In the genomic region with DNA sequence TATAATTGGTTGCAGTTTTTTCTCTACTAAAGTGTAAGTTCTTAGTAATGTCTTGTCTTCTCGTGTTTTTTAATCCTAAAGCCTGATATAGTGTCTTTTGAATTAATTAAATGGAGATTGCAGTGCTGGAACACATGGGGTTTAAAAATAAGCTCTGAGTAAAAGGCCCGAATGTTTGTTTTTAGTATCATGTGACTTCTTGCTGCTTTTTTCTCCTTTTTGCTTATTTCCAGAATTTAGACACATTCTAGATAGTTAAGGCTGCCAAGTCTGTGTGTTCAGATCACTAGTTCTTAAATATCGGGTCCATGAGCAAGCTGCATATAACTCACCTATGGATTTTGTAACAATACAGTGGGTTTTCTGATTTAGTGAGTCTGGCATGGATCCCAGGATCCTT, we compare ENCODE assay signal across 25 cellular contexts. TPM values are rescaled to one million over a fixed set of nuclear protein-coding genes. Genes with fewer than 3 reads are reported as not detected.
DNase-seq lines count a peak whose midpoint lies in the region; ATAC-seq, FAIRE-seq and TF ChIP-seq lines count a peak whose summit lies in the region.
"Had no signal": no experiment of that assay in that cellular context is flagged by ENCODE, and none has a peak within 500 bp of the region (broad histone marks: within the 10 kb centered on the region; RNA-seq: fewer than 3 reads in every experiment).

No MANE protein-coding gene starts in this region.

- no peak overlapping the region for H3K4me2 ChIP-seq in IMR-90 (ENCODE audit: low read depth, low read length)
- no peak overlapping the region for H3K4me2 ChIP-seq in K562 (ENCODE audit: insufficient read depth, low read length)
- no peak overlapping the region for H3K4me2 ChIP-seq in osteoblast (ENCODE audit: insufficient read depth, low read length)
- H3K4me2 ChIP-seq: A549; BLaER1 treated with 17β-estradiol and CSF1 and Interleukin-3, amounts not matched to agents 10 nM and 100 nM had no signal

- POLR2A ChIA-PET in IMR-90 (lab: Charles Lee; ENCODE audit: unreplicated experiment) (no interaction called here), K562 (lab: Yijun Ruan, JAX) (interaction anchor here (0.9 kb wide), 2 partner anchors 10 to 28 kb away, joined by 4 read pairs; partner anchors contain the start of gene KCTD3)

- H3K9ac ChIP-seq in IMR-90 (ENCODE audit: low read depth, low read length): no peak overlapping the region
- H3K9ac ChIP-seq in K562 (ENCODE audit: insufficient read depth in 1 of 2, low read depth in 2 of 2, low read length in 2 of 2): no peak overlapping the region
- H3K9ac ChIP-seq: BLaER1 treated with 17β-estradiol and CSF1 and Interleukin-3, amounts not matched to agents 10 nM and 100 nM had no signal

- FAIRE-seq in K562 (lab: Jason Lieb, UNC) (no peak), islet of Langerhans (lab: Jason Lieb, UNC) (peak; percentile 82)
- FAIRE-seq: A549 had no signal

- H4K5ac ChIP-seq in IMR-90 (ENCODE audit: low read depth, low read length): no peak overlapping the region

- H3K79me2 ChIP-seq in K562 (ENCODE audit: control insufficient read depth, insufficient read depth, low read length) (peaks cover 13% of the 10 kb centered on the region; the same call in 1 of the 3 replicates), osteoblast (ENCODE audit: insufficient read depth, low read length) (peaks cover 21% of the 10 kb centered on the region)

- H3K9me1 ChIP-seq in IMR-90 (ENCODE audit: insufficient read depth, low read length) (peaks cover 3% of the 10 kb centered on the region), K562 (ENCODE audit: control insufficient read depth, insufficient read depth, low read length) (no peaks in the 10 kb centered on the region)

- peak overlapping the region; percentile 35; the same call in 1 of the 2 replicates for H3K18ac ChIP-seq in IMR-90 (ENCODE audit: low read depth, low read length)

- TF ChIP-seq POLR2A in IMR-90 (IDR thresholded peaks at IDR 0.05; ENCODE audit: low read depth, low read length): no peak
- no peak for TF ChIP-seq POLR2A in K562 (conservative IDR thresholded peaks at IDR 0.05)
- no peak for TF ChIP-seq POLR2A in transverse colon (IDR thresholded peaks at IDR 0.05)

- no peak for TF ChIP-seq RAD21 in IMR-90 (IDR thresholded peaks at IDR 0.05; ENCODE audit: low read length)
- TF ChIP-seq RAD21 in K562 (CRISPR knock-in tag; conservative IDR thresholded peaks at IDR 0.05 in 1 of 2, IDR thresholded peaks at IDR 0.05 in 1 of 2): no peak

- dilution Hi-C loops in IMR-90 (cut with HindIII; ENCODE audit: low sequenced_read_pairs, unreplicated experiment): no loop called here

- ATAC-seq in IMR-90 (ENCODE audit: low read depth): no peak; the same call in 1 of the 2 replicates
- no peak for ATAC-seq in K562
- ATAC-seq in GM21717 (IDR thresholded peaks at IDR 0.05; ENCODE audit: unreplicated experiment): no peak
- ATAC-seq: A549, lower lobe of right lung had no signal

- H2BK15ac ChIP-seq in IMR-90 (ENCODE audit: low read depth, low read length): no peak overlapping the region

- H3K14ac ChIP-seq in IMR-90 (replicated peaks; ENCODE audit: low read depth, low read length): no peak overlapping the region

- peaks cover 8 to 27% of the 10 kb centered on the region in 2 experiments for H3K79me1 ChIP-seq in IMR-90 (ENCODE audit: low read depth in 1 of 2, low read length in 2 of 2)

- H2BK20ac ChIP-seq in IMR-90 (ENCODE audit: low read depth, low read length): no peak overlapping the region

- no peak overlapping the region for H2AK5ac ChIP-seq in IMR-90 (ENCODE audit: low read depth, low read length)

- CTCF ChIA-PET in IMR-90 (lab: Yijun Ruan, JAX) (interaction anchor here (1.0 kb wide), 1 partner anchor 12 kb away, joined by 3 read pairs; no protein-coding TSS in a partner anchor), K562 (lab: Yijun Ruan, JAX; ENCODE audit: low intra/inter-chr PET ratio) (no interaction called here)

- H3K36me3 ChIP-seq in IMR-90 (ENCODE audit: control insufficient read depth, insufficient read depth, low read length): peaks cover 12% of the 10 kb centered on the region
- H3K36me3 ChIP-seq in K562 (ENCODE audit: control insufficient read depth, insufficient read depth, low read length): peaks cover 42% of the 10 kb centered on the region
- peaks cover 0 to 8% (median 1%) of the 10 kb centered on the region in 4 donors for H3K36me3 ChIP-seq in transverse colon
- H3K36me3 ChIP-seq in osteoblast (ENCODE audit: insufficient read depth, low read length): peaks cover 22% of the 10 kb centered on the region
- H3K36me3 ChIP-seq: prostate gland had no signal

- H2AFZ ChIP-seq in IMR-90 (replicated peaks; ENCODE audit: low read length, poor library complexity) (no peak overlapping the region), K562 (ENCODE audit: low read depth, low read length) (no peak overlapping the region), osteoblast (ENCODE audit: low read length) (no peak overlapping the region)

- in situ Hi-C loops in IMR-90 (cut with MboI; ENCODE audit: low sequenced_read_pairs) (no loop called here), K562 (cut with MboI) (no loop called here), transverse colon (cut with MboI; ENCODE audit: low pct_ligation_motif_present in 1 of 4, low pct_unique_long_range_greater_than_20kb in 1 of 4, low sequenced_read_pairs in 3 of 4) (no loop called here)

- TF ChIP-seq CTCF in IMR-90 (conservative IDR thresholded peaks at IDR 0.05; ENCODE audit: low read depth, low read length) (no peak), K562 (IDR thresholded peaks at IDR 0.05 in 2 of 3, conservative IDR thresholded peaks at IDR 0.05 in 1 of 3; ENCODE audit: insufficient read depth in 2 of 3, low read depth in 1 of 3, low read length in 3 of 3) (no peak), transverse colon (IDR thresholded peaks at IDR 0.05) (no peak), osteoblast (IDR thresholded peaks at IDR 0.05; ENCODE audit: extremely low read depth, low read depth, low read length) (no peak)

- H3K9me3 ChIP-seq in IMR-90 (ENCODE audit: control insufficient read depth, insufficient read depth, low read length) (no peaks in the 10 kb centered on the region), K562 (replicated peaks; ENCODE audit: control insufficient read depth, insufficient read depth, low read depth, low read length) (no peaks in the 10 kb centered on the region), transverse colon (no peaks in the 10 kb centered on the region), osteoblast (ENCODE audit: low read depth, low read length) (no peaks in the 10 kb centered on the region)
- H3K9me3 ChIP-seq: A549, ascending aorta, lower lobe of right lung, prostate gland, stomach, upper lobe of left lung had no signal

- TF ChIP-seq EP300 in K562 (IDR thresholded peaks at IDR 0.05; ENCODE audit: low read length): no peak
- no peak for TF ChIP-seq EP300 in transverse colon (IDR thresholded peaks at IDR 0.05; ENCODE audit: low read depth)

- H4K91ac ChIP-seq in IMR-90 (ENCODE audit: insufficient read depth, low read depth, low read length): no peak overlapping the region

- H3K4ac ChIP-seq in IMR-90 (ENCODE audit: low read depth, low read length): no peak overlapping the region

- H4K20me1 ChIP-seq in IMR-90 (ENCODE audit: insufficient read depth, low read length) (peaks cover 3% of the 10 kb centered on the region; the same call in 1 of the 2 replicates), K562 (replicated peaks; ENCODE audit: control insufficient read depth, insufficient read depth, low read length) (no peaks in the 10 kb centered on the region), osteoblast (ENCODE audit: insufficient read depth, low read length) (no peaks in the 10 kb centered on the region)

- H3K27ac ChIP-seq in IMR-90 (ENCODE audit: insufficient read depth, low read length): no peak overlapping the region
- no peak overlapping the region for H3K27ac ChIP-seq in K562 (ENCODE audit: extremely low read depth, low read depth, low read length)
- no peak overlapping the region for H3K27ac ChIP-seq in transverse colon
- no peak overlapping the region for H3K27ac ChIP-seq in osteoblast (ENCODE audit: low read depth, low read length)
- H3K27ac ChIP-seq: A549; ascending aorta; BLaER1 treated with 17β-estradiol and CSF1 and Interleukin-3, amounts not matched to agents 10 nM and 100 nM; lower lobe of right lung; prostate gland; stomach had no signal

- peaks cover 17% of the 10 kb centered on the region for H3K4me1 ChIP-seq in IMR-90 (ENCODE audit: control insufficient read depth, insufficient read depth, low read length)
- H3K4me1 ChIP-seq in K562 (replicated peaks in 1 of 2; ENCODE audit: control insufficient read depth in 2 of 2, insufficient read depth in 2 of 2, low read length in 2 of 2): peaks cover 0 to 4% of the 10 kb centered on the region in 2 experiments; a peak in 2 of 5 replicates
- H3K4me1 ChIP-seq in transverse colon: peaks cover 0 to 21% (median 8%) of the 10 kb centered on the region in 4 donors
- H3K4me1 ChIP-seq in osteoblast (ENCODE audit: insufficient read depth, low read length): peaks cover 12% of the 10 kb centered on the region

- H3K56ac ChIP-seq in IMR-90 (ENCODE audit: extremely low read depth, insufficient read depth, low read length): no peak overlapping the region

- no peak overlapping the region for H2BK120ac ChIP-seq in IMR-90 (ENCODE audit: low read depth, low read length)

- H3K4me3 ChIP-seq in IMR-90 (ENCODE audit: insufficient read depth, low read depth, low read length) (no peak overlapping the region), K562 (no peak overlapping the region), transverse colon (no peak overlapping the region), osteoblast (ENCODE audit: insufficient read depth, low read length) (no peak overlapping the region)
- H3K4me3 ChIP-seq: A549; ascending aorta; BLaER1 treated with 17β-estradiol and CSF1 and Interleukin-3, amounts not matched to agents 10 nM and 100 nM; lower lobe of right lung; prostate gland; stomach; upper lobe of left lung had no signal

- intact Hi-C loops in IMR-90 (cut with micrococcal nuclease) (no loop called here), K562 (cut with micrococcal nuclease) (no loop called here), transverse colon (cut with DNase I; ENCODE audit: low total_unique reads) (no loop called here)

- no peaks in the 10 kb centered on the region for H3K27me3 ChIP-seq in IMR-90 (ENCODE audit: control insufficient read depth, insufficient read depth, low read length)
- no peaks in the 10 kb centered on the region for H3K27me3 ChIP-seq in K562 (ENCODE audit: control insufficient read depth in 2 of 2, insufficient read depth in 2 of 2, low read length in 2 of 2)
- no peaks in the 10 kb centered on the region for H3K27me3 ChIP-seq in transverse colon
- H3K27me3 ChIP-seq in osteoblast (ENCODE audit: insufficient read depth, low read length): no peaks in the 10 kb centered on the region
- H3K27me3 ChIP-seq: ascending aorta; BLaER1 treated with 17β-estradiol and CSF1 and Interleukin-3, amounts not matched to agents 10 nM and 100 nM; stomach; upper lobe of left lung had no signal

- no peak overlapping the region for H4K8ac ChIP-seq in IMR-90 (ENCODE audit: low read depth in 2 of 2, low read length in 2 of 2)

- peak; percentile 11 for DNase-seq in AG08396 (ENCODE audit: low spot score)
- peak; percentile 52 for DNase-seq in IMR-90
- DNase-seq in K562 (ENCODE audit: extremely low read depth in 1 of 4, low spot score in 3 of 4): no peak
- no peak for DNase-seq in activated gamma-delta T cell treated with Interleukin-2 at 50 U/mL for 16 hours
- no peak for DNase-seq in transverse colon
- no peak for DNase-seq in osteoblast (ENCODE audit: insufficient read length, low spot score, missing footprints)
- DNase-seq: activated CD4-positive, alpha-beta memory T cell treated with anti-CD3 and anti-CD28 coated beads for 36 hours; activated CD4-positive, CD25-positive, alpha-beta regulatory T cell; activated CD8-positive, alpha-beta memory T cell treated with anti-CD3 and anti-CD28 coated beads, Interleukin-2, amount 50 U/mL, for 48 hours; DND-41; effector memory CD4-positive, alpha-beta T cell; GOT3; KG1; lower lobe of right lung; SHP77; stimulated activated CD8-positive, alpha-beta memory T cell treated with anti-CD3 and anti-CD28 coated beads, Interleukin-4, amount 100 ng/mL, for 48 hours; stomach; SW 1271; upper lobe of left lung had no signal

- H3K23ac ChIP-seq in IMR-90 (ENCODE audit: low read depth, low read length): no peak overlapping the region

- no peak overlapping the region for H2BK5ac ChIP-seq in IMR-90 (ENCODE audit: low read depth, low read length, poor library complexity, severe bottlenecking)

- no peak overlapping the region for H2AK9ac ChIP-seq in IMR-90 (replicated peaks; ENCODE audit: low read depth, low read length, poor library complexity)

- WGBS in IMR-90 (ENCODE audit: extremely low coverage in 2 of 2, insufficient read length in 1 of 2), 2 experiments: no CpG with 5 or more reads among the region's 3 CpGs
- 84% methylated on average over 3 of the region's 3 CpGs for WGBS in K562 (ENCODE audit: insufficient coverage, low coverage, missing lambda C conversion rate)
- WGBS in transverse colon (ENCODE audit: low coverage in 1 of 2), 2 donors: 66 to 71% methylated on average over 3 of the region's 3 CpGs

- no TSS peak for BruUV-seq in IMR-90 (replicated peaks; lab: Mats Ljungman, UMichigan)
- no TSS peak for BruUV-seq in K562 (replicated peaks; lab: Mats Ljungman, UMichigan)

RNA-seq across cellular contexts. Expression of gene KCTD3, which starts 27.5 kb away (rescaled TPM):
- 49.5 and 51.7 TPM in 2 replicates for total RNA-seq in IMR-90 (2012; rRNA removed)
- polyA plus RNA-seq in IMR-90 (2012; rRNA removed): 33.2 and 43.6 TPM in 2 replicates
- polyA plus RNA-seq in IMR-90 (2012; cell fraction: cytosol; rRNA removed): 6.7 and 14.4 TPM in 2 replicates
- polyA plus RNA-seq in IMR-90 (2012; cell fraction: nucleus; rRNA removed; ENCODE audit: low replicate concordance): 17.5 and 125 TPM in 2 replicates
- 38.4 and 84.2 TPM in 2 replicates for total RNA-seq in K562 (2011; cell fraction: chromatin; rRNA removed; ENCODE audit: low replicate concordance)
- 15.7 and 21.7 TPM in 2 replicates for total RNA-seq in K562 (2011; cell fraction: nucleolus; rRNA removed)
- total RNA-seq in K562 (2011; cell fraction: nucleoplasm; rRNA removed): 36.2 and 40.0 TPM in 2 replicates
- 29.7 and 33.5 TPM in 2 replicates for total RNA-seq in K562 (2014; rRNA removed)
- 53.1 and 59.2 TPM in 2 replicates for total RNA-seq in K562 (2014; rRNA removed; fragmentation: Illumina TruSeq; extraction: Trizol)
- total RNA-seq in K562 (2015; rRNA removed; fragmentation: Illumina TruSeq; extraction: Trizol): 44.2 and 44.3 TPM in 2 replicates
- total RNA-seq in K562 (2021): 43.3 and 48.3 TPM in 2 replicates
- polyA plus RNA-seq in K562 (2011; rRNA removed): 67.6 and 77.1 TPM in 2 replicates
- polyA plus RNA-seq in K562 (2011; cell fraction: cytosol; rRNA removed): 31.7 and 37.5 TPM in 2 replicates
- 60.9 and 85.8 TPM in 2 replicates for polyA plus RNA-seq in K562 (2011; cell fraction: nucleus; rRNA removed)
- polyA plus RNA-seq in K562 (2012): 19.2 and 28.5 TPM in 2 replicates
- polyA plus RNA-seq in K562 (2014; fragmentation: Illumina TruSeq; extraction: Trizol): 45.7 and 49.4 TPM in 2 replicates
- polyA plus RNA-seq in K562 (2014; fragmentation: Nextera tagmentation; extraction: Ambion mirVana): 10 to 100 TPM; 12.8 to 18.2 TPM
- polyA plus RNA-seq in K562 (2014; rRNA removed): 34.1 and 35.3 TPM in 2 replicates
- polyA minus RNA-seq in K562 (2011; rRNA and poly(A)+ RNA removed): 147 and 156 TPM in 2 replicates
- polyA minus RNA-seq in K562 (2011; cell fraction: cytosol; rRNA and poly(A)+ RNA removed): 42.2 and 49.9 TPM in 2 replicates
- polyA minus RNA-seq in K562 (2011; cell fraction: nucleus; rRNA and poly(A)+ RNA removed): 33.0 and 65.3 TPM in 2 replicates
- 10 to 100 TPM; 33.4 to 80.4 (median 59.1) TPM for total RNA-seq in transverse colon
- total RNA-seq in osteoblast: 48.9 and 55.7 TPM in 2 replicates

Comparison
In these comparisons a context has a peak if more than half of its experiments do, and no peak if none do; other contexts are left out.
1. DNase-seq: peak in AG08396 (single experiment) and IMR-90 (single experiment); none in K562 (0 of 4), activated gamma-delta T cell treated with Interleukin-2 at 50 U/mL for 16 hours (single experiment), transverse colon (single experiment) and osteoblast (single experiment).